ENCODE assay signal across 20 cellular contexts in the genomic region with DNA sequence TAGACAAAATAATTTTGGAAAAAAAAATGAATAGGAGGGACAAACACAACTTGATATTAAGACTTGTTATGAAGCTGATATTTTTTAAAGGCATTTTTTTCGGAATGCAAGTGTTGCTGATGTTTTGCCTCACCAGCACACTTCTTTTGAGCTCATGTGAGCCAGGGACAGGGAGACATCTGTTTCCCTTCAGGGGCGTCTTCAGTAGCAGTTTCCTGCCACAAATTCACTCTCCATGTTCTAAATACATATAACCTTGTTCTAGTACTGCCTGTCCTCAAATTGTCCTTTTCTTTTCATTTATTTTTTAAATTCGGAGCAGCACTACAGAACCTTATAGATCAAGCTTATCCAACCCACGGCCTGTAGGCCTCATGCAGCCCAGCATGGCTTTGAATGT.
DNase-seq lines count a peak whose midpoint lies in the region; ATAC-seq and TF ChIP-seq lines count a peak whose summit lies in the region.
"Had no signal": no experiment of that assay in that cellular context is flagged by ENCODE, and none has a peak within 500 bp of the region (broad histone marks: within the 10 kb centered on the region; RNA-seq: fewer than 3 reads in every experiment).

No MANE protein-coding gene starts in this region.

- TF ChIP-seq CTCF in osteoblast (IDR thresholded peaks at IDR 0.05; ENCODE audit: extremely low read depth, low read depth, low read length) = no peak

- H3K4me1 ChIP-seq in BLaER1 (peaks cover 13% of the 10 kb centered on the region; the same call in 1 of the 2 replicates), iPS-15b (ENCODE audit: control insufficient read depth, insufficient read depth, low read length) (peaks cover 11% of the 10 kb centered on the region), osteoblast (ENCODE audit: insufficient read depth, low read length) (no peaks in the 10 kb centered on the region)
- H3K4me1 ChIP-seq: SJCRH30 had no signal

- H3K9ac ChIP-seq in BLaER1 (no peak overlapping the region), iPS-15b (ENCODE audit: low read depth, low read length) (no peak overlapping the region)
- H3K9ac ChIP-seq: KMS-11 had no signal

- H3K79me2 ChIP-seq in osteoblast (ENCODE audit: insufficient read depth, low read length) = no peaks in the 10 kb centered on the region

- no peak overlapping the region for H3K27ac ChIP-seq in BLaER1
- no peak overlapping the region for H3K27ac ChIP-seq in osteoblast (ENCODE audit: low read depth, low read length)
- H3K27ac ChIP-seq: 22Rv1, KMS-11, PC-9, SJCRH30 had no signal

- peak; percentile 28 for DNase-seq in Jurkat, Clone E6-1 (ENCODE audit: low read depth, low spot score)
- DNase-seq in osteoblast (ENCODE audit: insufficient read length, low spot score, missing footprints) (no peak), iPS-NIHi11 (ENCODE audit: low spot score) (no peak)
- DNase-seq: Calu3, DMS79 treated with DMSO at 0.1 percent for 48 hours, IMR-90, MM.1S, NCI-H2029 treated with DMSO at 0.1 percent for 48 hours, NCI-H446 treated with DMSO at 0.1 percent for 48 hours, NCI-H526, PC-9, SJCRH30 had no signal

- H4K20me1 ChIP-seq in BLaER1 (no peaks in the 10 kb centered on the region), osteoblast (ENCODE audit: insufficient read depth, low read length) (no peaks in the 10 kb centered on the region)

- H2AFZ ChIP-seq in osteoblast (ENCODE audit: low read length) = peak overlapping the region; percentile 41
- H2AFZ ChIP-seq: PC-9 had no signal

- H3K4me2 ChIP-seq in BLaER1 = peak overlapping the region; percentile 31; the same call in 1 of the 2 replicates
- H3K4me2 ChIP-seq in osteoblast (ENCODE audit: insufficient read depth, low read length) = no peak overlapping the region
- H3K4me2 ChIP-seq: KMS-11, PC-9 had no signal

- no peak overlapping the region for H3K4me3 ChIP-seq in BLaER1
- H3K4me3 ChIP-seq in Jurkat, Clone E6-1 (ENCODE audit: low read length) = no peak overlapping the region
- peak overlapping the region; percentile 39 for H3K4me3 ChIP-seq in iPS-15b (ENCODE audit: low read depth, low read length)
- H3K4me3 ChIP-seq in osteoblast (ENCODE audit: insufficient read depth, low read length) = no peak overlapping the region
- H3K4me3 ChIP-seq: PC-9, SJCRH30 had no signal

- no peak for ATAC-seq in GM18511 (IDR thresholded peaks at IDR 0.05; ENCODE audit: unreplicated experiment)
- no peak for ATAC-seq in HG03097 (IDR thresholded peaks at IDR 0.05; ENCODE audit: low FRiP score, unreplicated experiment)
- no peak for ATAC-seq in HG02981 (IDR thresholded peaks at IDR 0.05; ENCODE audit: unreplicated experiment)
- ATAC-seq: Right ventricle myocardium inferior had no signal

- H3K27me3 ChIP-seq in BLaER1 (no peaks in the 10 kb centered on the region), iPS-15b (ENCODE audit: control insufficient read depth, insufficient read depth, low read length) (no peaks in the 10 kb centered on the region), osteoblast (ENCODE audit: insufficient read depth, low read length) (no peaks in the 10 kb centered on the region)
- H3K27me3 ChIP-seq: SJCRH30 had no signal

- H3K36me3 ChIP-seq in BLaER1 = no peaks in the 10 kb centered on the region
- peaks cover 2% of the 10 kb centered on the region for H3K36me3 ChIP-seq in iPS-15b (ENCODE audit: control insufficient read depth, insufficient read depth, low read length)
- H3K36me3 ChIP-seq in osteoblast (ENCODE audit: insufficient read depth, low read length) = no peaks in the 10 kb centered on the region
- H3K36me3 ChIP-seq: SJCRH30 had no signal

- no peaks in the 10 kb centered on the region for H3K9me3 ChIP-seq in BLaER1
- no peaks in the 10 kb centered on the region for H3K9me3 ChIP-seq in iPS-15b (ENCODE audit: control insufficient read depth, insufficient read depth, low read length)
- H3K9me3 ChIP-seq in osteoblast (ENCODE audit: low read depth, low read length) = no peaks in the 10 kb centered on the region
